ENCODE assay signal across 1 cellular context in genomic region chr21:39348355-39349210, GRCh38.
TF ChIP-seq lines count a peak whose summit lies in the region.

TSS of gene HMGN1 (minus strand) at chr21:39349088. CDS start at chr21:39348917, 171 bp downstream.

TF ChIP-seq in neural cell, 6 proteins besides CTCF, POLR2A, EP300 and RAD21 (continued from another document):
- TF ChIP-seq, protein P1, sequence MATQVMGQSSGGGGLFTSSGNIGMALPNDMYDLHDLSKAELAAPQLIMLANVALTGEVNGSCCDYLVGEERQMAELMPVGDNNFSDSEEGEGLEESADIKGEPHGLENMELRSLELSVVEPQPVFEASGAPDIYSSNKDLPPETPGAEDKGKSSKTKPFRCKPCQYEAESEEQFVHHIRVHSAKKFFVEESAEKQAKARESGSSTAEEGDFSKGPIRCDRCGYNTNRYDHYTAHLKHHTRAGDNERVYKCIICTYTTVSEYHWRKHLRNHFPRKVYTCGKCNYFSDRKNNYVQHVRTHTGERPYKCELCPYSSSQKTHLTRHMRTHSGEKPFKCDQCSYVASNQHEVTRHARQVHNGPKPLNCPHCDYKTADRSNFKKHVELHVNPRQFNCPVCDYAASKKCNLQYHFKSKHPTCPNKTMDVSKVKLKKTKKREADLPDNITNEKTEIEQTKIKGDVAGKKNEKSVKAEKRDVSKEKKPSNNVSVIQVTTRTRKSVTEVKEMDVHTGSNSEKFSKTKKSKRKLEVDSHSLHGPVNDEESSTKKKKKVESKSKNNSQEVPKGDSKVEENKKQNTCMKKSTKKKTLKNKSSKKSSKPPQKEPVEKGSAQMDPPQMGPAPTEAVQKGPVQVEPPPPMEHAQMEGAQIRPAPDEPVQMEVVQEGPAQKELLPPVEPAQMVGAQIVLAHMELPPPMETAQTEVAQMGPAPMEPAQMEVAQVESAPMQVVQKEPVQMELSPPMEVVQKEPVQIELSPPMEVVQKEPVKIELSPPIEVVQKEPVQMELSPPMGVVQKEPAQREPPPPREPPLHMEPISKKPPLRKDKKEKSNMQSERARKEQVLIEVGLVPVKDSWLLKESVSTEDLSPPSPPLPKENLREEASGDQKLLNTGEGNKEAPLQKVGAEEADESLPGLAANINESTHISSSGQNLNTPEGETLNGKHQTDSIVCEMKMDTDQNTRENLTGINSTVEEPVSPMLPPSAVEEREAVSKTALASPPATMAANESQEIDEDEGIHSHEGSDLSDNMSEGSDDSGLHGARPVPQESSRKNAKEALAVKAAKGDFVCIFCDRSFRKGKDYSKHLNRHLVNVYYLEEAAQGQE (IDR thresholded peaks at IDR 0.05; ENCODE audit: borderline replicate concordance), result peak; percentile 17
- TF ChIP-seq MXI1 (conservative IDR thresholded peaks at IDR 0.05; ENCODE audit: poor library complexity, severe bottlenecking) (peak; percentile 76), TAF1 (IDR thresholded peaks at IDR 0.05; ENCODE audit: low read depth) (peak; percentile 81), POLR2AphosphoS5 (IDR thresholded peaks at IDR 0.05) (peak; percentile 94)
